ENCODE assay signal across 8 cellular contexts in genomic region chr2:64727013-64727767, GRCh38.
DNase-seq lines count a peak whose midpoint lies in the region; ATAC-seq and TF ChIP-seq lines count a peak whose summit lies in the region.

No MANE protein-coding gene starts in this region.

- peak overlapping the region; percentile 48 for H2AFZ ChIP-seq in DND-41 (ENCODE audit: low read depth, low read length)

- peaks cover 34% of the 10 kb centered on the region for H3K4me1 ChIP-seq in DND-41 (ENCODE audit: insufficient read depth, low read length)
- peaks cover 19% of the 10 kb centered on the region for H3K4me1 ChIP-seq in thymus (ENCODE audit: control insufficient read depth, insufficient read depth, low read length)

- peak overlapping the region; percentile 8; the same call in 1 of the 2 replicates for H3K27ac ChIP-seq in DND-41 (ENCODE audit: low read length)
- peak overlapping the region; percentile 46 for H3K27ac ChIP-seq in thymus (ENCODE audit: low read depth)

- H3K9me3 ChIP-seq in DND-41 (ENCODE audit: insufficient read depth, low read length, severe bottlenecking) (no peaks in the 10 kb centered on the region), thymus (ENCODE audit: control insufficient read depth) (peaks cover 1% of the 10 kb centered on the region)

- ATAC-seq in DND-41 (ENCODE audit: insufficient read depth, low read depth) (peak; percentile 59), GM19455 (IDR thresholded peaks at IDR 0.05; ENCODE audit: unreplicated experiment) (peak; percentile 88), HG03460 (IDR thresholded peaks at IDR 0.05; ENCODE audit: unreplicated experiment) (peak; percentile 83)

- TF ChIP-seq CTCF in DND-41 (IDR thresholded peaks at IDR 0.05; ENCODE audit: borderline replicate concordance, extremely low read depth, low read length, poor library complexity, severe bottlenecking): no peak

- no peaks in the 10 kb centered on the region for H4K20me1 ChIP-seq in DND-41 (ENCODE audit: insufficient read depth, low read length)

- peak overlapping the region; percentile 78 for H3K27ac Mint-ChIP-seq in activated naive CD8-positive, alpha-beta T cell treated with anti-CD3 and anti-CD28 coated beads for 36 hours

- H3K4me3 ChIP-seq in DND-41 (ENCODE audit: low read depth in 1 of 2, low read length in 2 of 2): no peak overlapping the region
- no peak overlapping the region for H3K4me3 ChIP-seq in thymus (ENCODE audit: low read length)

- no peaks in the 10 kb centered on the region for H3K27me3 Mint-ChIP-seq in activated naive CD8-positive, alpha-beta T cell treated with anti-CD3 and anti-CD28 coated beads for 36 hours

- H3K36me3 Mint-ChIP-seq in activated naive CD8-positive, alpha-beta T cell treated with anti-CD3 and anti-CD28 coated beads for 36 hours: peaks cover 7% of the 10 kb centered on the region

- no peaks in the 10 kb centered on the region for H3K9me3 Mint-ChIP-seq in activated naive CD8-positive, alpha-beta T cell treated with anti-CD3 and anti-CD28 coated beads for 36 hours

- H3K4me2 ChIP-seq in DND-41 (ENCODE audit: insufficient read depth, low read length): peak overlapping the region; percentile 23; the same call in 1 of the 2 replicates

- no peaks in the 10 kb centered on the region for H3K79me2 ChIP-seq in DND-41 (ENCODE audit: insufficient read depth, low read length)

- H3K9ac ChIP-seq in DND-41 (ENCODE audit: low read depth, low read length): no peak overlapping the region

- H3K4me3 Mint-ChIP-seq in activated naive CD8-positive, alpha-beta T cell treated with anti-CD3 and anti-CD28 coated beads for 36 hours: peak overlapping the region; percentile 40

- H3K27me3 ChIP-seq in DND-41 (ENCODE audit: insufficient read depth, low read length, poor library complexity) (no peaks in the 10 kb centered on the region), thymus (ENCODE audit: control insufficient read depth, insufficient read depth) (no peaks in the 10 kb centered on the region)

- 74% methylated on average over 3 of the region's 3 CpGs for WGBS in thymus

- H3K4me1 Mint-ChIP-seq in activated naive CD8-positive, alpha-beta T cell treated with anti-CD3 and anti-CD28 coated beads for 36 hours: peaks cover 57% of the 10 kb centered on the region

- DNase-seq in DND-41: no peak
- DNase-seq in activated naive CD8-positive, alpha-beta T cell treated with anti-CD3 and anti-CD28 coated beads for 36 hours: no peak
- no peak for DNase-seq in occipital lobe (lab: John Stamatoyannopoulos, UW)
- DNase-seq in NCI-H1694 (lab: John Stamatoyannopoulos, UW): no peak
- no peak for DNase-seq in NCI-H2171 (lab: John Stamatoyannopoulos, UW)

- H3K36me3 ChIP-seq in DND-41 (ENCODE audit: insufficient read depth, low read length): no peaks in the 10 kb centered on the region
- H3K36me3 ChIP-seq in thymus (ENCODE audit: control insufficient read depth, insufficient read depth): no peaks in the 10 kb centered on the region
